ENCODE assay signal across 11 cellular contexts in the genomic region with DNA sequence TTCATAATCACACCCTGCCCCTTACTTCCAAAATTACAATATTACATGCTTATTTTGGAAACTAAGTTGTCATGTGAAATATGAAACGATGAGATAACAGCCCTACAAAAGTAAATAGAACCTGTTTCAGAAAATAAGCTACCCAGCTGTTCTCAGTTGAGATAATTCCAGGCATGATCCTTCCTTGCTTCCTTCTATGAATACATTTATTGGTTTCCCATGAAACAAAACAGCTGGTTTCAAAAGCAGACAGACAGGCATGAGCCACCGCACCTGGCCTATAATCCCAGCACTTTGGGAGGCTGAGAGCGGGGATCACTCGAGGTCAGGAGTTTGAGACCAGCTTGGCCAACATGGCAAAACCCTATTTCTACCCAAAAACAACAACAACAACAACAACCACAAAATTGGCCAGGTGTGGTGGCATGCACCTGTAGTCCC.
DNase-seq lines count a peak whose midpoint lies in the region; ATAC-seq and TF ChIP-seq lines count a peak whose summit lies in the region.
"Had no signal": no experiment of that assay in that cellular context is flagged by ENCODE, and none has a peak within 500 bp of the region (broad histone marks: within the 10 kb centered on the region; RNA-seq: fewer than 3 reads in every experiment).

No MANE protein-coding gene starts in this region.

- ATAC-seq in left ventricle myocardium superior (no peak), RWPE2 (ENCODE audit: low read depth) (no peak), right cardiac atrium (no peak), HG02938 (IDR thresholded peaks at IDR 0.05; ENCODE audit: unreplicated experiment) (no peak)

- peaks cover 77% of the 10 kb centered on the region for H3K4me1 ChIP-seq in cardiac muscle cell (ENCODE audit: low read depth)
- peaks cover 42% of the 10 kb centered on the region for H3K4me1 ChIP-seq in RWPE2 (ENCODE audit: insufficient read depth, poor library complexity, severe bottlenecking)
- H3K4me1 ChIP-seq in right cardiac atrium (ENCODE audit: control insufficient read depth, insufficient read depth, low read length) = peaks cover 33% of the 10 kb centered on the region
- peaks cover 18% of the 10 kb centered on the region for H3K4me1 ChIP-seq in thymus (ENCODE audit: control insufficient read depth, insufficient read depth, low read length)

- H3K9me3 ChIP-seq in cardiac muscle cell (ENCODE audit: low read depth) (no peaks in the 10 kb centered on the region), RWPE2 (ENCODE audit: severe bottlenecking) (no peaks in the 10 kb centered on the region), right cardiac atrium (ENCODE audit: control insufficient read depth, low read length) (no peaks in the 10 kb centered on the region), thymus (ENCODE audit: control insufficient read depth) (no peaks in the 10 kb centered on the region)

- intact Hi-C loops in left ventricle myocardium superior (cut with micrococcal nuclease) = no loop called here
- intact Hi-C loops in right cardiac atrium (cut with DNase I) = loop anchor here in 2 of 4 donors (10.0 kb wide), 1 partner anchor 93 kb away; a partner anchor contains a TSS

- H3K27me3 ChIP-seq in cardiac muscle cell = no peaks in the 10 kb centered on the region
- no peaks in the 10 kb centered on the region for H3K27me3 ChIP-seq in RWPE2 (ENCODE audit: insufficient read depth, poor library complexity, severe bottlenecking)
- H3K27me3 ChIP-seq in right cardiac atrium (ENCODE audit: control insufficient read depth, insufficient read depth) = no peaks in the 10 kb centered on the region
- no peaks in the 10 kb centered on the region for H3K27me3 ChIP-seq in thymus (ENCODE audit: control insufficient read depth, insufficient read depth)

- H3K27ac ChIP-seq in cardiac muscle cell (peak overlapping the region; percentile 98), RWPE2 (ENCODE audit: poor library complexity, severe bottlenecking) (peak overlapping the region; percentile 92), right cardiac atrium (ENCODE audit: low read length) (peak overlapping the region; percentile 32), thymus (ENCODE audit: low read depth) (peak overlapping the region; percentile 39)
- H3K27ac ChIP-seq: C4-2B had no signal

- 68% methylated on average over 4 of the region's 4 CpGs for WGBS in right cardiac atrium
- 93% methylated on average over 4 of the region's 4 CpGs for WGBS in thymus

- H3K4me3 ChIP-seq in cardiac muscle cell = no peak overlapping the region
- H3K4me3 ChIP-seq in RWPE2 (ENCODE audit: severe bottlenecking) = no peak overlapping the region
- no peak overlapping the region for H3K4me3 ChIP-seq in right cardiac atrium (ENCODE audit: low read length)
- H3K4me3 ChIP-seq in thymus (ENCODE audit: low read length) = no peak overlapping the region

- no peak for TF ChIP-seq CTCF in cardiac muscle cell (IDR thresholded peaks at IDR 0.05; ENCODE audit: low read depth, low read length)
- no peak for TF ChIP-seq CTCF in RWPE2 (IDR thresholded peaks at IDR 0.05; ENCODE audit: poor library complexity, severe bottlenecking)

- H3K36me3 ChIP-seq in cardiac muscle cell (no peaks in the 10 kb centered on the region), RWPE2 (ENCODE audit: low read depth) (peaks cover 21% of the 10 kb centered on the region), thymus (ENCODE audit: control insufficient read depth, insufficient read depth) (peaks cover 10% of the 10 kb centered on the region)

- DNase-seq in cardiac muscle cell (ENCODE audit: low read depth in 1 of 2, low spot score in 1 of 2) = no peak
- DNase-seq in left ventricle myocardium superior = no peak
- no peak for DNase-seq in RWPE2 (ENCODE audit: low spot score)
- DNase-seq in right cardiac atrium = no peak
- DNase-seq in middle frontal gyrus (ENCODE audit: extremely low spot score, low spot score) = no peak
- no peak for DNase-seq in SW480 (ENCODE audit: low spot score)
- DNase-seq: activated naive CD8-positive, alpha-beta T cell treated with anti-CD3 and anti-CD28 coated beads, Interleukin-2, amount 10 ng/mL, durations not matched to agents 7 days and 5 days; effector CD8-positive, alpha-beta T cell had no signal

Comparison
In these comparisons a context has a peak if more than half of its experiments do, and no peak if none do; other contexts are left out.
1. H3K27ac ChIP-seq: peak in every context shown above with its lines; median percentile 98 in cardiac muscle cell; 92 in RWPE2; 39 in thymus; 32 in right cardiac atrium.